2 cellular contexts compared by ENCODE assay signal in the genomic region with DNA sequence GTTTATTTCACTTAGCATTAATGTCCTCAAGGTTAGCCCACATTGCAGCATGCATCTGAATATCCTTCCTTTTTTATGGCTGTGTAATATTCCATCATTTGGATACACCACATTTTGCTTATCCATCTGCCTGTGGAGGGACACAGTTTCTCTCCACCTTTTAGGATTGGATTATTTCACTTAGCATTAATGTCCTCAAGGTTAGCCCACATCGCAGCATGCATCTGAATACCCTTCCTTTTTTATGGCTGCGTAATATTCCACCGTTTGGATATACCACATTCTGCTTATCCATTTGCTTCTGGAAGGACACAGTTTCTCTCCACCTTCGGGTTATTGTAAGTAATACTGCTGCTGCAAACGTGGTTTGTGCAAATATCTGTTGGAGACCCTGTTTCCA.
TF ChIP-seq lines count a peak whose summit lies in the region.

No MANE protein-coding gene starts in this region.

TF ChIP-seq in HepG2, 621 proteins besides CTCF, POLR2A, EP300 and RAD21 (continued from another document):
- TF ChIP-seq NCOR1 (IDR thresholded peaks at IDR 0.05; ENCODE audit: borderline replicate concordance, low read length), result peak; percentile 32; the same call in 1 of the 2 replicates
- peak; percentile 74; the same call in 1 of the 2 replicates for TF ChIP-seq ZMYM3 (CRISPR knock-in tag; IDR thresholded peaks at IDR 0.05)
- TF ChIP-seq ZMYM2 (CRISPR knock-in tag; IDR thresholded peaks at IDR 0.05), result 0 out of 2 replicates have a peak, but pooled peaks have one; percentile 26
- no peak for TF ChIP-seq RNF2 (conservative IDR thresholded peaks at IDR 0.05; ENCODE audit: low read depth)

TF ChIP-seq in H1, 55 proteins besides CTCF, POLR2A, EP300 and RAD21:
- TF ChIP-seq, protein P1, sequence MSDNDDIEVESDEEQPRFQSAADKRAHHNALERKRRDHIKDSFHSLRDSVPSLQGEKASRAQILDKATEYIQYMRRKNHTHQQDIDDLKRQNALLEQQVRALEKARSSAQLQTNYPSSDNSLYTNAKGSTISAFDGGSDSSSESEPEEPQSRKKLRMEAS (IDR thresholded peaks at IDR 0.05), result no peak
- TF ChIP-seq TEAD4 (IDR thresholded peaks at IDR 0.05; ENCODE audit: low read depth, low read length), result no peak
- peak in 1 of 2 experiments; percentile 90; a peak in 1 of 4 replicates for TF ChIP-seq HDAC2 (IDR thresholded peaks at IDR 0.05; ENCODE audit: borderline replicate concordance in 1 of 2, low read depth in 2 of 2, low read length in 2 of 2)
- TF ChIP-seq KDM1A (IDR thresholded peaks at IDR 0.05; ENCODE audit: borderline replicate concordance, low read length), result peak; percentile 98
